Comparison of ENCODE assay signal across 13 cellular contexts in the genomic region with DNA sequence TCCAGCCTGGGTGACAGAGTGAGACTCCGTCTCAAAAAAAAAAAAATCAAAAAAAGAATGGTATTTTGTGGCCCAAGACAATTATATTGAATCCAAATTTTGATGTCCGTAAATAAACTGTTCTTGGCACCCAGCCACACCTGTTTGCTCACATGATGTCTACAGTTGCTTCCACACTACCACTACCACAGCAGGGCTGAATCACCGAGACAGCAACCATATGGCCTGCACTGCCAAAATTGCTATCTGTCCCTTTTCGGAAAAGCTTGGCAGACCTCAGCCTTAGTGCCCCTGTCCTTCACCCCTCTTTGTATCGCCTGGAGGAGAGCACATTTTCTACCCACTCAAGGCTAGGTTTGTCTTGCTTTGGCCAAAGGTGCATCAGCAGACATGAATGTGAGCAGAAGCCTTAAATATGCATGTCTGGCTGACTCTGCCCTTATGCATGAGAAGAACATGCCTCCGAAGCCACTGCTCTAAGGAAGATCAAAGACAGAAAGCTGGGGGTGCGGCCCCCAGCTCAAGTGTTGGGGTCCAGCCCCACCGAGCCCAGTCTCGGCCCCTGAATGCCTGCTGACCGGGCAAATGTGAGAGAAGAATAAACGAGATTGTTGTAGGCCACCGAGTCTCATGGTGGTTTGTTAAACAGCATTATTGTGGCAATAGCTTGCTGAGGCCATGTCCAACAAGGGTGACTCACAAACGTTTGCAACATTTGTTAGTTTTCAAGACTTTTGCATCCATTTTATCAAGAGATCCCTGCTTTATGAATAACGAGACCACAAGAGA.
DNase-seq lines count a peak whose midpoint lies in the region; ATAC-seq lines count a peak whose summit lies in the region.
"Had no signal": no experiment of that assay in that cellular context is flagged by ENCODE, and none has a peak within 500 bp of the region (broad histone marks: within the 10 kb centered on the region; RNA-seq: fewer than 3 reads in every experiment).

No MANE protein-coding gene starts in this region.

- DNase-seq in activated CD8-positive, alpha-beta memory T cell treated with anti-CD3 and anti-CD28 coated beads for 24 hours: peak; percentile 51
- DNase-seq in activated CD8-positive, alpha-beta memory T cell treated with anti-CD3 and anti-CD28 coated beads, Interleukin-2, amount 50 U/mL, for 4 hours: no peak
- DNase-seq in NCI-H1694 (lab: John Stamatoyannopoulos, UW) (peak; percentile 64), fibroblast of gingiva (ENCODE audit: low read depth) (peak; percentile 19)
- peak; percentile 1 for DNase-seq in stimulated activated naive CD8-positive, alpha-beta T cell treated with anti-CD3 and anti-CD28 coated beads, Interleukin-15, Interleukin-2, amounts not matched to agents 100 U/mL and 50 U/mL, for 24 hours
- DNase-seq: activated CD4-positive, alpha-beta T cell treated with anti-CD3 and anti-CD28 coated beads, Interleukin-2, amount 50 U/mL, for 1 hour; effector CD4-positive, alpha-beta T cell; foreskin melanocyte; NCI-H1417; NCI-H446 treated with DMSO at 0.1 percent for 48 hours had no signal

- ATAC-seq in stimulated activated naive CD8-positive, alpha-beta T cell treated with anti-CD3 and anti-CD28 coated beads, Interleukin-15, Interleukin-2, amounts not matched to agents 100 U/mL and 50 U/mL, for 24 hours: no peak
- ATAC-seq in HG02588 (IDR thresholded peaks at IDR 0.05; ENCODE audit: unreplicated experiment) (no peak), HG02642 (IDR thresholded peaks at IDR 0.05; ENCODE audit: poor library complexity, unreplicated experiment) (no peak), GM18502 (IDR thresholded peaks at IDR 0.05; ENCODE audit: poor library complexity, unreplicated experiment) (no peak)
